In the genomic region with DNA sequence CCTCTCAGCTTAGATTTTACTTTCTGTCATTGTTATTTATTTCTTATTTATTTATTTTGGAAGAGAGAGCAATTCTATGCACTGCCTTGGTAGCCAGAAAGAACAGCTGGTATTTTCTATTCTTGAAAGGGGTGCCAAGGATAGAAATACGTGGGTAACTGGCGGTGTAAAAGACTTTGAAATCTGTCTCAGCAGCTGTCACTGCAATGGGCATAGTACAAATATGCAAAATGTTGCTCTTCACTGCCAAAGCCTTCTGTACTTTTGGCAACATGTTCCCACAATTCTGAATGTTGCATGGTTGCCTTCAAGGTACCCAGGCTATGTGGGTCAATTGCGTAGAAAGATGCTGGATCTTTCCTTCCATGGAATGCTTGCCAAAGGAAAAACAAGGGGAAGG, we compare ENCODE assay signal across 16 cellular contexts.
"Had no signal": no experiment of that assay in that cellular context is flagged by ENCODE, and none has a peak within 500 bp of the region (broad histone marks: within the 10 kb centered on the region; RNA-seq: fewer than 3 reads in every experiment).

No MANE protein-coding gene starts in this region.

- ATAC-seq: left lung; psoas muscle; right cardiac atrium; stimulated activated effector memory CD8-positive, alpha-beta T cell treated with anti-CD3 and anti-CD28 coated beads, Interleukin-12 subunit alpha, Interleukin-12 subunit beta, amount 100 ng/mL, for 72 hours; upper lobe of right lung had no signal

- H3K27me3 ChIP-seq: brain microvascular endothelial cell, left lung, upper lobe of right lung had no signal

- H3K9me3 ChIP-seq: left lung, psoas muscle, upper lobe of right lung had no signal

- H3K4me3 ChIP-seq: left lung, psoas muscle, upper lobe of right lung had no signal

- H3K4me1 ChIP-seq: left lung, psoas muscle, upper lobe of right lung had no signal

- H3K27ac ChIP-seq: brain microvascular endothelial cell, left lung, psoas muscle, upper lobe of right lung had no signal

- DNase-seq: activated B cell treated with CpG ODN at 0.5 μM for 24 hours; activated CD4-positive, alpha-beta memory T cell treated with anti-CD3 and anti-CD28 coated beads, Interleukin-2, amount 10 ng/mL, durations not matched to agents 7 days and 5 days; activated CD4-positive, alpha-beta T cell treated with anti-CD3 and anti-CD28 coated beads for 4 hours; activated naive CD4-positive, alpha-beta T cell treated with anti-CD3 and anti-CD28 coated beads for 36 hours; activated T-cell treated with anti-CD3 and anti-CD28 coated beads, Interleukin-2, amount 50 U/mL, for 24 hours; brain microvascular endothelial cell; central memory CD4-positive, alpha-beta T cell; cortex of kidney; head of caudate nucleus; left lung; psoas muscle; right cardiac atrium; small intestine; stimulated activated CD4-positive, alpha-beta T cell treated with anti-CD3 and anti-CD28 coated beads, Interleukin-4, amount 100 ng/mL, for 24 hours; upper lobe of right lung had no signal

- H3K36me3 ChIP-seq: brain microvascular endothelial cell, left lung, upper lobe of right lung had no signal
